39 cellular contexts compared by ENCODE assay signal in genomic region chr11:75132080-75132479, GRCh38. TPM values are rescaled to one million over a fixed set of nuclear protein-coding genes. Genes with fewer than 3 reads are reported as not detected.
"Had no signal": no experiment of that assay in that cellular context is flagged by ENCODE, and none has a peak within 500 bp of the region (broad histone marks: within the 10 kb centered on the region; RNA-seq: fewer than 3 reads in every experiment).

No MANE protein-coding gene starts in this region.

- H3K27ac Mint-ChIP-seq: activated B cell treated with CpG ODN at 0.5 μM for 24 hours; activated CD4-positive, alpha-beta memory T cell treated with anti-CD3 and anti-CD28 coated beads for 36 hours; activated CD4-positive, alpha-beta T cell treated with anti-CD3 and anti-CD28 coated beads, Interleukin-2, amount 10 ng/mL, durations not matched to agents 7 days and 5 days; activated CD8-positive, alpha-beta T cell treated with anti-CD3 and anti-CD28 coated beads for 36 hours; activated naive CD4-positive, alpha-beta T cell treated with anti-CD3 and anti-CD28 coated beads for 36 hours; activated naive CD4-positive, alpha-beta T cell treated with anti-CD3 and anti-CD28 coated beads, Interleukin-2, amount 50 U/mL, for 72 hours; activated naive CD8-positive, alpha-beta T cell treated with anti-CD3 and anti-CD28 coated beads for 36 hours; activated T-cell treated with anti-CD3 and anti-CD28 coated beads, Interleukin-2, amount 50 U/mL, for 72 hours; activated T-helper 1 cell treated with anti-CD3 and anti-CD28 coated beads, Interleukin-12 subunit alpha, Interleukin-12 subunit beta, Interleukin-2, Interleukin-4 antibody, amounts not matched to agents 30 ng/mL and 10 ng/mL and 1 ng/mL, durations not matched to agents 14 hours and 24 hours and 36 hours; activated T-helper 17 cell treated with anti-CD3 and anti-CD28 coated beads, Interleukin-2, amount 50 U/mL, for 72 hours; T-helper 1 cell treated with Interleukin-12 subunit alpha and Interleukin-12 subunit beta and Interleukin-4 antibody, amounts not matched to agents 30 μg/mL and 1 μg/mL, for 36 hours; T-helper 2 cell treated with Interferon-gamma antibody and Interleukin-4, amounts not matched to agents 5 μg/mL and 100 μg/mL, for 36 hours had no signal

- FAIRE-seq: astrocyte, TTC549 had no signal

- H3K27me3 ChIP-seq: body of pancreas, brain microvascular endothelial cell, breast epithelium had no signal

- H3K36me3 Mint-ChIP-seq: activated CD4-positive, alpha-beta memory T cell treated with anti-CD3 and anti-CD28 coated beads for 36 hours; activated naive CD4-positive, alpha-beta T cell treated with anti-CD3 and anti-CD28 coated beads, Interleukin-2, amount 50 U/mL, for 72 hours; activated naive CD8-positive, alpha-beta T cell treated with anti-CD3 and anti-CD28 coated beads for 36 hours had no signal

- H3K4me1 ChIP-seq: adrenal gland, body of pancreas, breast epithelium had no signal

- H3K36me3 ChIP-seq: adrenal gland, brain microvascular endothelial cell, breast epithelium had no signal

- H3K4me3 ChIP-seq: adrenal gland, body of pancreas, breast epithelium had no signal

- H3K9me3 Mint-ChIP-seq: activated CD4-positive, alpha-beta memory T cell treated with anti-CD3 and anti-CD28 coated beads for 36 hours; activated CD4-positive, alpha-beta T cell treated with anti-CD3 and anti-CD28 coated beads, Interleukin-2, amount 10 ng/mL, durations not matched to agents 7 days and 5 days; activated CD8-positive, alpha-beta T cell treated with anti-CD3 and anti-CD28 coated beads for 36 hours; activated naive CD4-positive, alpha-beta T cell treated with anti-CD3 and anti-CD28 coated beads for 36 hours; activated naive CD4-positive, alpha-beta T cell treated with anti-CD3 and anti-CD28 coated beads, Interleukin-2, amount 50 U/mL, for 72 hours; activated naive CD8-positive, alpha-beta T cell treated with anti-CD3 and anti-CD28 coated beads for 36 hours; activated T-cell treated with anti-CD3 and anti-CD28 coated beads, Interleukin-2, amount 50 U/mL, for 4 hours; activated T-cell treated with anti-CD3 and anti-CD28 coated beads, Interleukin-2, amount 50 U/mL, for 72 hours; activated T-helper 1 cell treated with anti-CD3 and anti-CD28 coated beads, Interleukin-12 subunit alpha, Interleukin-12 subunit beta, Interleukin-2, Interleukin-4 antibody, amounts not matched to agents 30 ng/mL and 10 ng/mL and 1 ng/mL, durations not matched to agents 14 hours and 24 hours and 36 hours; activated T-helper 17 cell treated with anti-CD3 and anti-CD28 coated beads, Interleukin-2, amount 50 U/mL, for 72 hours; T-helper 1 cell treated with Interleukin-12 subunit alpha and Interleukin-12 subunit beta and Interleukin-4 antibody, amounts not matched to agents 30 μg/mL and 1 μg/mL, for 36 hours; T-helper 2 cell treated with Interferon-gamma antibody and Interleukin-4, amounts not matched to agents 5 μg/mL and 100 μg/mL, for 36 hours had no signal

- ATAC-seq: activated CD8-positive, alpha-beta T cell treated with anti-CD3 and anti-CD28 coated beads for 36 hours; activated naive CD4-positive, alpha-beta T cell treated with anti-CD3 and anti-CD28 coated beads, Interleukin-2, amount 50 U/mL, for 72 hours; activated T-cell treated with anti-CD3 and anti-CD28 coated beads, Interleukin-2, amount 50 U/mL, for 4 hours; activated T-cell treated with anti-CD3 and anti-CD28 coated beads, Interleukin-2, amount 50 U/mL, for 72 hours; activated T-helper 17 cell treated with anti-CD3 and anti-CD28 coated beads, Interleukin-2, amount 50 U/mL, for 72 hours; body of pancreas had no signal

- H3K27ac ChIP-seq: adrenal gland, body of pancreas, brain microvascular endothelial cell, breast epithelium, VCaP had no signal

- DNase-seq: activated B cell treated with CpG ODN at 0.5 μM for 24 hours; activated CD4-positive, alpha-beta memory T cell treated with anti-CD3 and anti-CD28 coated beads for 36 hours; activated CD4-positive, alpha-beta T cell treated with anti-CD3 and anti-CD28 coated beads for 4 hours; activated CD4-positive, alpha-beta T cell treated with anti-CD3 and anti-CD28 coated beads, Interleukin-2, amount 10 ng/mL, durations not matched to agents 7 days and 5 days; activated CD4-positive, CD25-positive, alpha-beta regulatory T cell treated with anti-CD3 and anti-CD28 coated beads, Interleukin-2, amount 50 U/mL, for 72 hours; activated CD8-positive, alpha-beta memory T cell treated with anti-CD3 and anti-CD28 coated beads, Interleukin-2, amount 50 U/mL, for 4 hours; activated CD8-positive, alpha-beta T cell treated with anti-CD3 and anti-CD28 coated beads for 36 hours; activated effector memory CD4-positive, alpha-beta T cell treated with anti-CD3 and anti-CD28 coated beads, Interleukin-2, amount 50 U/mL, for 16 hours; activated gamma-delta T cell treated with Interleukin-2 at 50 U/mL for 16 hours; activated naive CD4-positive, alpha-beta T cell; activated naive CD4-positive, alpha-beta T cell treated with anti-CD3 and anti-CD28 coated beads for 36 hours; activated naive CD4-positive, alpha-beta T cell treated with anti-CD3 and anti-CD28 coated beads, Interleukin-2, amount 50 U/mL, for 16 hours; activated naive CD8-positive, alpha-beta T cell treated with anti-CD3 and anti-CD28 coated beads for 36 hours; activated T-cell treated with anti-CD3 and anti-CD28 coated beads for 4 hours; activated T-cell treated with anti-CD3 and anti-CD28 coated beads, Interleukin-2, amount 50 U/mL, for 1 hour; activated T-cell treated with anti-CD3 and anti-CD28 coated beads, Interleukin-2, amount 50 U/mL, for 4 hours; activated T-cell treated with anti-CD3 and anti-CD28 coated beads, Interleukin-2, amount 50 U/mL, for 72 hours; adrenal gland; amniotic stem cell; aorta; body of pancreas; brain microvascular endothelial cell; central memory CD4-positive, alpha-beta T cell; cerebellar nuclear complex; T-helper 1 cell; T-helper 2 cell; T-helper 9 cell had no signal

- H3K4me1 Mint-ChIP-seq: activated B cell treated with CpG ODN at 0.5 μM for 24 hours; activated CD4-positive, alpha-beta T cell treated with anti-CD3 and anti-CD28 coated beads, Interleukin-2, amount 10 ng/mL, durations not matched to agents 7 days and 5 days; activated naive CD8-positive, alpha-beta T cell treated with anti-CD3 and anti-CD28 coated beads for 36 hours; activated T-helper 17 cell treated with anti-CD3 and anti-CD28 coated beads, Interleukin-2, amount 50 U/mL, for 72 hours had no signal

- H3K9me3 ChIP-seq: adrenal gland, body of pancreas, breast epithelium had no signal

- H3K4me3 Mint-ChIP-seq: activated B cell treated with CpG ODN at 0.5 μM for 24 hours; activated CD4-positive, alpha-beta memory T cell treated with anti-CD3 and anti-CD28 coated beads for 36 hours; activated CD4-positive, alpha-beta T cell treated with anti-CD3 and anti-CD28 coated beads, Interleukin-2, amount 10 ng/mL, durations not matched to agents 7 days and 5 days; activated CD8-positive, alpha-beta T cell treated with anti-CD3 and anti-CD28 coated beads for 36 hours; activated naive CD4-positive, alpha-beta T cell treated with anti-CD3 and anti-CD28 coated beads for 36 hours; activated naive CD8-positive, alpha-beta T cell treated with anti-CD3 and anti-CD28 coated beads for 36 hours; activated T-cell treated with anti-CD3 and anti-CD28 coated beads, Interleukin-2, amount 50 U/mL, for 4 hours; activated T-cell treated with anti-CD3 and anti-CD28 coated beads, Interleukin-2, amount 50 U/mL, for 72 hours; activated T-helper 1 cell treated with anti-CD3 and anti-CD28 coated beads, Interleukin-12 subunit alpha, Interleukin-12 subunit beta, Interleukin-2, Interleukin-4 antibody, amounts not matched to agents 30 ng/mL and 10 ng/mL and 1 ng/mL, durations not matched to agents 14 hours and 24 hours and 36 hours; activated T-helper 17 cell treated with anti-CD3 and anti-CD28 coated beads, Interleukin-2, amount 50 U/mL, for 72 hours; T-helper 1 cell treated with Interleukin-12 subunit alpha and Interleukin-12 subunit beta and Interleukin-4 antibody, amounts not matched to agents 30 μg/mL and 1 μg/mL, for 36 hours; T-helper 2 cell treated with Interferon-gamma antibody and Interleukin-4, amounts not matched to agents 5 μg/mL and 100 μg/mL, for 36 hours had no signal

RNA-seq across cellular contexts. Expression of gene SLCO2B1, which starts 18.8 kb away (rescaled TPM):
- total RNA-seq: activated CD4-positive, alpha-beta memory T cell treated with anti-CD3 and anti-CD28 coated beads for 36 hours; activated CD8-positive, alpha-beta memory T cell treated with anti-CD3 and anti-CD28 coated beads for 36 hours; activated CD8-positive, alpha-beta T cell treated with anti-CD3 and anti-CD28 coated beads for 36 hours; activated naive CD4-positive, alpha-beta T cell treated with anti-CD3 and anti-CD28 coated beads for 36 hours; activated naive CD4-positive, alpha-beta T cell treated with anti-CD3 and anti-CD28 coated beads, Interleukin-2, amount 50 U/mL, for 72 hours; activated naive CD8-positive, alpha-beta T cell treated with anti-CD3 and anti-CD28 coated beads for 36 hours; activated T-cell treated with anti-CD3 and anti-CD28 coated beads, Interleukin-2, amount 50 U/mL, for 72 hours; activated T-helper 1 cell treated with anti-CD3 and anti-CD28 coated beads, Interleukin-12 subunit alpha, Interleukin-12 subunit beta, Interleukin-2, Interleukin-4 antibody, amounts not matched to agents 30 ng/mL and 10 ng/mL and 1 ng/mL, durations not matched to agents 14 hours and 24 hours and 36 hours had no signal

RNA-seq across cellular contexts. Expression of gene OR2AT4, which starts 35.4 kb away (rescaled TPM):
- total RNA-seq: activated B cell treated with CpG ODN at 0.5 μM for 24 hours; activated CD4-positive, alpha-beta memory T cell treated with anti-CD3 and anti-CD28 coated beads for 36 hours; activated CD4-positive, alpha-beta T cell treated with anti-CD3 and anti-CD28 coated beads, Interleukin-2, amount 10 ng/mL, durations not matched to agents 7 days and 5 days; activated CD8-positive, alpha-beta memory T cell treated with anti-CD3 and anti-CD28 coated beads for 36 hours; activated CD8-positive, alpha-beta T cell treated with anti-CD3 and anti-CD28 coated beads for 36 hours; activated naive CD4-positive, alpha-beta T cell treated with anti-CD3 and anti-CD28 coated beads for 36 hours; activated naive CD4-positive, alpha-beta T cell treated with anti-CD3 and anti-CD28 coated beads, Interleukin-2, amount 50 U/mL, for 72 hours; activated naive CD8-positive, alpha-beta T cell treated with anti-CD3 and anti-CD28 coated beads for 36 hours; activated T-cell treated with anti-CD3 and anti-CD28 coated beads, Interleukin-2, amount 50 U/mL, for 4 hours; activated T-cell treated with anti-CD3 and anti-CD28 coated beads, Interleukin-2, amount 50 U/mL, for 72 hours; activated T-helper 1 cell treated with anti-CD3 and anti-CD28 coated beads, Interleukin-12 subunit alpha, Interleukin-12 subunit beta, Interleukin-2, Interleukin-4 antibody, amounts not matched to agents 30 ng/mL and 10 ng/mL and 1 ng/mL, durations not matched to agents 14 hours and 24 hours and 36 hours; activated T-helper 17 cell treated with anti-CD3 and anti-CD28 coated beads, Interleukin-2, amount 50 U/mL, for 72 hours; adrenal gland; aorta; astrocyte; breast epithelium; cardiac septum; chondrocyte had no signal
- polyA plus RNA-seq: adrenal gland had no signal
